Comparison of ENCODE assay signal across 16 cellular contexts in the genomic region with DNA sequence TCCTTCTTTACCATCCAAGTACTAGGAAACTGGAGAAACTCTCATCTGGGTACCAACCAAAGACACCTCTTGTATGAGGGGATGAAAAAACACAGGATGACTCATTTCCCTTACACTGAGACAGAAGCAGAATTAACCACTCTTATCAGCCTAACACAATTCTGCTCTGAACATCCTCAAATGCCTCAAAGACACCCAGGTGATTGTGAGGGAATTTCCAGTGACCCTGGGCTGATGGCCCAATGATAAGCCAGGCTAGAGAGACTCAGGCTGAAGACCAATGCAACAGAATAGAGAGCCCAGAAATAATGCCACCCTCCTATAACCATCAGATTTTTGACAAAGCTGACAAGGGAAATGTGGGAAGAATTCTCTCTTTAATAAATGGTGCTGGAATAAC. TPM values are rescaled to one million over a fixed set of nuclear protein-coding genes. Genes with fewer than 3 reads are reported as not detected.
DNase-seq lines count a peak whose midpoint lies in the region; ATAC-seq and TF ChIP-seq lines count a peak whose summit lies in the region.
"Had no signal": no experiment of that assay in that cellular context is flagged by ENCODE, and none has a peak within 500 bp of the region (broad histone marks: within the 10 kb centered on the region; RNA-seq: fewer than 3 reads in every experiment).

No MANE protein-coding gene starts in this region.

- peak overlapping the region; percentile 61 for H3K4me3 ChIP-seq in endodermal cell (ENCODE audit: low read length)
- no peak overlapping the region for H3K4me3 ChIP-seq in lower leg skin (ENCODE audit: low read depth, poor library complexity, severe bottlenecking)
- H3K4me3 ChIP-seq: SJSA1 had no signal

- H3K4me1 ChIP-seq in endodermal cell (ENCODE audit: control insufficient read depth, insufficient read depth, low read length) = no peaks in the 10 kb centered on the region
- H3K4me1 ChIP-seq: SJSA1 had no signal

- ATAC-seq in GM21367 (IDR thresholded peaks at IDR 0.05; ENCODE audit: unreplicated experiment) (no peak), left ventricle myocardium superior (no peak)

- peaks cover 56% of the 10 kb centered on the region for H3K36me3 Mint-ChIP-seq in activated naive CD4-positive, alpha-beta T cell treated with anti-CD3 and anti-CD28 coated beads, Interleukin-2, amount 50 U/mL, for 24 hours
- peaks cover 87% of the 10 kb centered on the region for H3K36me3 Mint-ChIP-seq in endodermal cell (ENCODE audit: low read depth)

- no peak overlapping the region for H3K27ac ChIP-seq in endodermal cell (ENCODE audit: low read depth, low read length)
- H3K27ac ChIP-seq: C4-2B, KMS-11, SJSA1 had no signal

- H3K9me3 Mint-ChIP-seq in activated naive CD4-positive, alpha-beta T cell treated with anti-CD3 and anti-CD28 coated beads, Interleukin-2, amount 50 U/mL, for 24 hours = peaks cover 20% of the 10 kb centered on the region
- peaks cover 69% of the 10 kb centered on the region for H3K9me3 Mint-ChIP-seq in endodermal cell

- H3K27me3 Mint-ChIP-seq in activated naive CD4-positive, alpha-beta T cell treated with anti-CD3 and anti-CD28 coated beads, Interleukin-2, amount 50 U/mL, for 24 hours = no peaks in the 10 kb centered on the region
- no peaks in the 10 kb centered on the region for H3K27me3 Mint-ChIP-seq in endodermal cell (ENCODE audit: insufficient read depth)

- no peak for TF ChIP-seq CTCF in endodermal cell (conservative IDR thresholded peaks at IDR 0.05)
- TF ChIP-seq CTCF in lower leg skin (IDR thresholded peaks at IDR 0.05) = no peak

- H3K27me3 ChIP-seq in endodermal cell (ENCODE audit: control insufficient read depth, insufficient read depth, low read length, poor library complexity, severe bottlenecking) = no peaks in the 10 kb centered on the region
- H3K27me3 ChIP-seq: SJSA1 had no signal

- no peak overlapping the region for H3K9ac ChIP-seq in endodermal cell (ENCODE audit: extremely low read depth, low read length, poor library complexity, severe bottlenecking)
- H3K9ac ChIP-seq: KMS-11 had no signal

- H3K9me3 ChIP-seq in endodermal cell (ENCODE audit: control insufficient read depth, low read length) = peaks cover 95% of the 10 kb centered on the region
- H3K9me3 ChIP-seq: SJSA1 had no signal

- peaks cover 92% of the 10 kb centered on the region for H3K36me3 ChIP-seq in endodermal cell (ENCODE audit: control insufficient read depth, insufficient read depth, low read length)
- H3K36me3 ChIP-seq: SJSA1 had no signal

- H3K27ac Mint-ChIP-seq in activated naive CD4-positive, alpha-beta T cell treated with anti-CD3 and anti-CD28 coated beads, Interleukin-2, amount 50 U/mL, for 24 hours = no peak overlapping the region
- H3K27ac Mint-ChIP-seq in endodermal cell = no peak overlapping the region
- H3K27ac Mint-ChIP-seq: HFFc6 had no signal

- intact Hi-C loops in left ventricle myocardium superior (cut with micrococcal nuclease) = no loop called here
- intact Hi-C loops in lower leg skin (cut with DNase I; ENCODE audit: low total_unique reads) = no loop called here

- DNase-seq in activated naive CD4-positive, alpha-beta T cell (lab: John Stamatoyannopoulos, UW) = no peak
- peak; percentile 7 for DNase-seq in OCI-M1 (lab: John Stamatoyannopoulos, UW)
- DNase-seq in endodermal cell = no peak
- no peak for DNase-seq in left ventricle myocardium superior
- no peak for DNase-seq in lower leg skin (ENCODE audit: low spot score in 2 of 2)
- DNase-seq: H7, HFFc6, NCI-H1417 treated with DMSO at 0.1 percent for 48 hours, NCI-H187 treated with DMSO at 0.1 percent for 48 hours, NCI-H226, NCI-H524 treated with DMSO at 0.1 percent for 48 hours had no signal

- peak overlapping the region; percentile 11 for H3K4me3 Mint-ChIP-seq in activated naive CD4-positive, alpha-beta T cell treated with anti-CD3 and anti-CD28 coated beads, Interleukin-2, amount 50 U/mL, for 24 hours
- no peak overlapping the region for H3K4me3 Mint-ChIP-seq in endodermal cell
- H3K4me3 Mint-ChIP-seq: HFFc6 had no signal

- no peak for TF ChIP-seq POLR2A in lower leg skin (IDR thresholded peaks at IDR 0.05)

- peaks cover 23% of the 10 kb centered on the region for H3K4me1 Mint-ChIP-seq in activated naive CD4-positive, alpha-beta T cell treated with anti-CD3 and anti-CD28 coated beads, Interleukin-2, amount 50 U/mL, for 24 hours
- H3K4me1 Mint-ChIP-seq in endodermal cell = peaks cover 21% of the 10 kb centered on the region

RNA-seq across cellular contexts. Expression of a gene that starts 7.0 kb away (rescaled TPM):
- total RNA-seq in endodermal cell = 10 to 100 TPM; 42.6 to 56.1 TPM
- polyA plus RNA-seq in endodermal cell (2013, experiment 1 of 2) = 19.0 TPM
- 20.2 TPM for polyA plus RNA-seq in endodermal cell (2013, experiment 2 of 2)
- total RNA-seq in left ventricle myocardium superior = 5.7 TPM
- 10 to 100 TPM in 3 of 4 donors, 1 to 10 TPM in 1; 7.4 to 16.1 (median 12.9) TPM for total RNA-seq in lower leg skin
- total RNA-seq: H7, SJSA1 had no signal
